8 cellular contexts compared by ENCODE assay signal in genomic region chr5:132293992-132294727, GRCh38. TPM values are rescaled to one million over a fixed set of nuclear protein-coding genes. Genes with fewer than 3 reads are reported as not detected.
DNase-seq lines count a peak whose midpoint lies in the region; ATAC-seq, FAIRE-seq and TF ChIP-seq lines count a peak whose summit lies in the region.

Gene SLC22A4, plus strand, starts transcription at chr5:132294394. Its CDS starts 223 bp downstream, at chr5:132294617.

- peak; percentile 71 for DNase-seq in GM12892 (ENCODE audit: insufficient read length)
- DNase-seq in NCI-H1436 (lab: John Stamatoyannopoulos, UW) = peak; percentile 90
- peak; percentile 80 to 96 for DNase-seq in ascending aorta (ENCODE audit: low spot score in 2 of 2)
- peak; percentile 95 to 97 (median 97) for DNase-seq in right cardiac atrium
- DNase-seq in pulmonary artery endothelial cell (ENCODE audit: low read depth, low spot score) = peak; percentile 87
- DNase-seq in vagina (ENCODE audit: extremely low spot score in 2 of 2) = peak in 1 of 2 donors; percentile 95

- no peaks in the 10 kb centered on the region for H3K9me3 Mint-ChIP-seq in T-helper 1 cell treated with Interleukin-12 subunit alpha and Interleukin-12 subunit beta and Interleukin-4 antibody, amounts not matched to agents 30 μg/mL and 1 μg/mL, for 36 hours

- H3K27ac ChIP-seq in ascending aorta (peak within 1 kb of the TSS; percentile 89 to 99), right cardiac atrium (ENCODE audit: low read length) (peak within 1 kb of the TSS; percentile 92), vagina (peak within 1 kb of the TSS; percentile 94)

- H3K9me3 ChIP-seq in ascending aorta = no peaks in the 10 kb centered on the region
- no peaks in the 10 kb centered on the region for H3K9me3 ChIP-seq in right cardiac atrium (ENCODE audit: control insufficient read depth, low read length)
- H3K9me3 ChIP-seq in vagina = no peaks in the 10 kb centered on the region

- peaks cover 26% of the 10 kb centered on the region for H3K4me1 Mint-ChIP-seq in T-helper 1 cell treated with Interleukin-12 subunit alpha and Interleukin-12 subunit beta and Interleukin-4 antibody, amounts not matched to agents 30 μg/mL and 1 μg/mL, for 36 hours (ENCODE audit: low read depth)

- H3K4me1 ChIP-seq in ascending aorta = peaks cover 3 to 17% of the 10 kb centered on the region in 2 donors
- H3K4me1 ChIP-seq in right cardiac atrium (ENCODE audit: control insufficient read depth, insufficient read depth, low read length) = peaks cover 6% of the 10 kb centered on the region
- H3K4me1 ChIP-seq in vagina = peaks cover 15% of the 10 kb centered on the region

- FAIRE-seq in GM12892 (lab: Jason Lieb, UNC) = peak; percentile 58

- H3K27me3 ChIP-seq in ascending aorta (no peaks in the 10 kb centered on the region), right cardiac atrium (ENCODE audit: control insufficient read depth, insufficient read depth) (no peaks in the 10 kb centered on the region), vagina (no peaks in the 10 kb centered on the region)

- peak in 1 of 3 experiments; percentile 13 for TF ChIP-seq CTCF in ascending aorta (IDR thresholded peaks at IDR 0.05)
- peak in 1 of 3 experiments; percentile 2 for TF ChIP-seq CTCF in vagina (IDR thresholded peaks at IDR 0.05)

- H3K4me3 ChIP-seq in ascending aorta (peak within 1 kb of the TSS; percentile 71 to 72), right cardiac atrium (ENCODE audit: low read length) (peak within 1 kb of the TSS; percentile 43), vagina (peak within 1 kb of the TSS; percentile 61 to 80)

- H3K27ac Mint-ChIP-seq in T-helper 1 cell treated with Interleukin-12 subunit alpha and Interleukin-12 subunit beta and Interleukin-4 antibody, amounts not matched to agents 30 μg/mL and 1 μg/mL, for 36 hours = peak within 1 kb of the TSS; percentile 63

- no peaks in the 10 kb centered on the region for H3K36me3 Mint-ChIP-seq in T-helper 1 cell treated with Interleukin-12 subunit alpha and Interleukin-12 subunit beta and Interleukin-4 antibody, amounts not matched to agents 30 μg/mL and 1 μg/mL, for 36 hours (ENCODE audit: low read depth)

- H3K27me3 Mint-ChIP-seq in T-helper 1 cell treated with Interleukin-12 subunit alpha and Interleukin-12 subunit beta and Interleukin-4 antibody, amounts not matched to agents 30 μg/mL and 1 μg/mL, for 36 hours (ENCODE audit: low read depth) = peaks cover 9% of the 10 kb centered on the region

- WGBS in right cardiac atrium = under 1% methylated on average over 63 of the region's 63 CpGs

- peak within 1 kb of the TSS; percentile 90 for H3K4me3 Mint-ChIP-seq in T-helper 1 cell treated with Interleukin-12 subunit alpha and Interleukin-12 subunit beta and Interleukin-4 antibody, amounts not matched to agents 30 μg/mL and 1 μg/mL, for 36 hours

- TF ChIP-seq POLR2A in GM12892 (IDR thresholded peaks at IDR 0.05; ENCODE audit: low read depth, low read length) (no peak), vagina (IDR thresholded peaks at IDR 0.05) (peak in 1 of 2 donors; percentile 83)

- H3K36me3 ChIP-seq in ascending aorta (no peaks in the 10 kb centered on the region), vagina (no peaks in the 10 kb centered on the region)

- intact Hi-C loops in ascending aorta (cut with DNase I) (loop anchor here (1.0 to 10.0 kb wide), 7 partner anchors 21 to 203 kb away; no protein-coding TSS in a partner anchor), right cardiac atrium (cut with DNase I) (no loop called here), vagina (cut with DNase I) (loop anchor here (2.0 to 10.0 kb wide), 3 partner anchors 33 to 71 kb away; partner anchors contain the start of genes P4HA2 and SLC22A5)

- ATAC-seq in HG02759 (IDR thresholded peaks at IDR 0.05; ENCODE audit: unreplicated experiment) = peak; percentile 84
- ATAC-seq in right cardiac atrium = peak; percentile 91 to 92

RNA-seq across cellular contexts. Expression of gene SLC22A4, which starts in this region (rescaled TPM):
- not detected for polyA plus RNA-seq in GM12892 (2012; ENCODE audit: missing spikeins)
- total RNA-seq in ascending aorta = 18.1 TPM
- 1 to 10 TPM; 1.9 to 6.5 (median 2.4) TPM for total RNA-seq in right cardiac atrium
- 0.86 TPM for polyA plus RNA-seq in right cardiac atrium
- total RNA-seq in pulmonary artery endothelial cell = 4.4 and 6.7 TPM in 2 replicates
- 1.7 TPM for total RNA-seq in vagina

Comparison
In these comparisons a context has a peak if more than half of its experiments do, and no peak if none do; other contexts are left out.
1. intact Hi-C loops: an anchor here in ascending aorta (1.0 to 10.0 kb wide) and vagina (2.0 to 10.0 kb wide); none called in right cardiac atrium.